ENCODE assay signal across 12 cellular contexts in genomic region chr1:17189632-17190525, GRCh38. TPM values are rescaled to one million over a fixed set of nuclear protein-coding genes. Genes with fewer than 3 reads are reported as not detected.
A peak's percentile ranks its signal among the peaks of the same experiment; 100 is the strongest.
DNase-seq lines count a peak whose midpoint lies in the region; ATAC-seq and TF ChIP-seq lines count a peak whose summit lies in the region.
"Had no signal": no experiment of that assay in that cellular context is flagged by ENCODE, and none has a peak within 500 bp of the region (broad histone marks: within the 10 kb centered on the region; RNA-seq: fewer than 3 reads in every experiment).

No MANE protein-coding gene starts in this region.

- TF ChIP-seq CTCF in RWPE1 (conservative IDR thresholded peaks at IDR 0.05; ENCODE audit: low read depth) (no peak), osteoblast (IDR thresholded peaks at IDR 0.05; ENCODE audit: extremely low read depth, low read depth, low read length) (no peak)

- 78 to 79% methylated on average over 12 of the region's 12 CpGs for WGBS in esophagus, 2 donors

- H3K9me3 ChIP-seq in esophagus (ENCODE audit: control insufficient read depth in 2 of 2, insufficient read depth in 1 of 2, low read depth in 1 of 2, low read length in 1 of 2) (no peaks in the 10 kb centered on the region), osteoblast (ENCODE audit: low read depth, low read length) (peaks cover 6% of the 10 kb centered on the region)

- H3K4me1 ChIP-seq in esophagus (ENCODE audit: control insufficient read depth in 2 of 2, insufficient read depth in 2 of 2, low read length in 1 of 2) (peaks cover 4 to 28% of the 10 kb centered on the region in 2 donors), osteoblast (ENCODE audit: insufficient read depth, low read length) (peaks cover 21% of the 10 kb centered on the region)

- H3K79me2 ChIP-seq in osteoblast (ENCODE audit: insufficient read depth, low read length), result no peaks in the 10 kb centered on the region

- CTCF ChIA-PET in RWPE1 (lab: Yijun Ruan, JAX), result no interaction called here

- H3K27me3 ChIP-seq in esophagus (ENCODE audit: control insufficient read depth in 1 of 2, insufficient read depth in 2 of 2, low read length in 2 of 2) (no peaks in the 10 kb centered on the region), osteoblast (ENCODE audit: insufficient read depth, low read length) (no peaks in the 10 kb centered on the region)

- POLR2A ChIA-PET in RWPE1 (lab: Yijun Ruan, JAX; ENCODE audit: low non-redundant PET), result no interaction called here

- H3K27ac ChIP-seq in RWPE1 (peak overlapping the region; percentile 97), esophagus (ENCODE audit: low read depth in 2 of 2, low read length in 1 of 2) (peak overlapping the region; percentile 81 to 85), osteoblast (ENCODE audit: low read depth, low read length) (peak overlapping the region; percentile 56)

- H3K4me2 ChIP-seq in osteoblast (ENCODE audit: insufficient read depth, low read length), result peak overlapping the region; percentile 51

- no peak for ATAC-seq in HG03460 (IDR thresholded peaks at IDR 0.05; ENCODE audit: unreplicated experiment)

- no peaks in the 10 kb centered on the region for H4K20me1 ChIP-seq in osteoblast (ENCODE audit: insufficient read depth, low read length)

- DNase-seq in EL (peak; percentile 98), RWPE1 (ENCODE audit: low spot score) (peak; percentile 87), osteoblast (ENCODE audit: insufficient read length, low spot score, missing footprints) (peak; percentile 96), DMS114 treated with DMSO at 0.1 percent for 48 hours (lab: John Stamatoyannopoulos, UW; ENCODE audit: unreplicated experiment) (no peak), hypothalamus (lab: John Stamatoyannopoulos, UW) (no peak)
- no peak for DNase-seq in activated effector memory CD4-positive, alpha-beta T cell treated with anti-CD3 and anti-CD28 coated beads, Interleukin-2, amount 50 U/mL, for 16 hours
- DNase-seq: activated CD4-positive, alpha-beta T cell treated with anti-CD3 and anti-CD28 coated beads for 1 hour; aorta; DMS 273 treated with DMSO at 0.1 percent for 48 hours; Karpas-422 had no signal

- no peak overlapping the region for H3K4me3 ChIP-seq in esophagus (ENCODE audit: low read depth in 1 of 2, low read length in 2 of 2)
- H3K4me3 ChIP-seq in osteoblast (ENCODE audit: insufficient read depth, low read length), result peak overlapping the region; percentile 32

- H2AFZ ChIP-seq in osteoblast (ENCODE audit: low read length), result peak overlapping the region; percentile 80

- H3K36me3 ChIP-seq in esophagus (ENCODE audit: control insufficient read depth in 2 of 2, insufficient read depth in 2 of 2, low read length in 1 of 2), result no peaks in the 10 kb centered on the region
- no peaks in the 10 kb centered on the region for H3K36me3 ChIP-seq in osteoblast (ENCODE audit: insufficient read depth, low read length)

RNA-seq across cellular contexts. Expression of gene PADI1, which starts 15.0 kb away (rescaled TPM):
- 100 to 1,000 TPM; 162 to 398 TPM for polyA plus RNA-seq in esophagus
- total RNA-seq in osteoblast, result under 0.01 TPM in 2 replicates
- total RNA-seq: aorta had no signal

RNA-seq across cellular contexts. Expression of gene PADI3, which starts 59.0 kb away (rescaled TPM):
- 10 to 100 TPM; 14.1 to 31.0 TPM for polyA plus RNA-seq in esophagus
- not detected in 2 replicates for total RNA-seq in osteoblast
- total RNA-seq: aorta had no signal
- polyA plus RNA-seq: aorta had no signal

Comparison
In these comparisons a context has a peak if more than half of its experiments do, and no peak if none do; other contexts are left out.
1. DNase-seq: peak in EL (single experiment), RWPE1 (single experiment) and osteoblast (single experiment); none in DMS114 treated with DMSO at 0.1 percent for 48 hours (single experiment), hypothalamus (0 of 51) and activated effector memory CD4-positive, alpha-beta T cell treated with anti-CD3 and anti-CD28 coated beads, Interleukin-2, amount 50 U/mL, for 16 hours (single experiment).
2. Peak in every context shown above with its lines, with median percentiles within 50 percentile points of each other: H3K27ac ChIP-seq.